10 cellular contexts compared by ENCODE assay signal in genomic region chr10:102621418-102622325, GRCh38. TPM values are rescaled to one million over a fixed set of nuclear protein-coding genes. Genes with fewer than 3 reads are reported as not detected.
A peak's percentile ranks its signal among the peaks of the same experiment; 100 is the strongest.
DNase-seq lines count a peak whose midpoint lies in the region; ATAC-seq and TF ChIP-seq lines count a peak whose summit lies in the region.
"Had no signal": no experiment of that assay in that cellular context is flagged by ENCODE, and none has a peak within 500 bp of the region (broad histone marks: within the 10 kb centered on the region; RNA-seq: fewer than 3 reads in every experiment).

No MANE protein-coding gene starts in this region.

- no peaks in the 10 kb centered on the region for H3K27me3 ChIP-seq in PC-3 (ENCODE audit: low read length)
- H3K27me3 ChIP-seq in fibroblast of lung (ENCODE audit: control insufficient read depth, insufficient read depth, low read length) = no peaks in the 10 kb centered on the region

- no peak overlapping the region for H3K4me2 ChIP-seq in PC-3 (ENCODE audit: low read length)
- no peak overlapping the region for H3K4me2 ChIP-seq in fibroblast of lung (ENCODE audit: extremely low read depth, insufficient read depth, low read length)

- H3K9me2 ChIP-seq in PC-3 (replicated peaks; ENCODE audit: low read length) = no peaks in the 10 kb centered on the region

- H4K20me1 ChIP-seq in PC-3 (ENCODE audit: low read length) (no peaks in the 10 kb centered on the region), fibroblast of lung (ENCODE audit: control insufficient read depth, extremely low read depth, insufficient read depth, low read length) (no peaks in the 10 kb centered on the region)

- peak overlapping the region; percentile 40 for H3K27ac ChIP-seq in 22Rv1
- H3K27ac ChIP-seq in PC-3 (ENCODE audit: low read length) = no peak overlapping the region; the same call in 1 of the 2 replicates
- H3K27ac ChIP-seq in fibroblast of lung (ENCODE audit: insufficient read depth, low read length) = peak overlapping the region; percentile 44

- no TSS peak for BruUV-seq in PC-3 (replicated peaks; lab: Mats Ljungman, UMichigan)

- no peak overlapping the region for H3K4me3 ChIP-seq in PC-3 (ENCODE audit: low read length)
- no peak overlapping the region for H3K4me3 ChIP-seq in fibroblast of lung (replicated peaks in 1 of 4; ENCODE audit: control extremely low read depth in 1 of 4, insufficient read depth in 1 of 4, low read depth in 3 of 4, low read length in 4 of 4)

- H3K79me2 ChIP-seq in PC-3 (ENCODE audit: low read length) = no peaks in the 10 kb centered on the region
- no peaks in the 10 kb centered on the region for H3K79me2 ChIP-seq in fibroblast of lung (ENCODE audit: control insufficient read depth, insufficient read depth, low read length)

- no peak overlapping the region for H3K9ac ChIP-seq in PC-3 (ENCODE audit: low read length)
- no peak overlapping the region for H3K9ac ChIP-seq in fibroblast of lung (ENCODE audit: insufficient read depth, low read length)

- ATAC-seq in PC-3 (peak; percentile 72), GM18909 (IDR thresholded peaks at IDR 0.05; ENCODE audit: poor library complexity, unreplicated experiment) (no peak)
- ATAC-seq: SK-N-SH treated with all-trans-retinoic acid at 6 μM for 48 hours had no signal

- H3K4me1 ChIP-seq in PC-3 (ENCODE audit: insufficient read depth, low read length) = peaks cover 13% of the 10 kb centered on the region
- peaks cover 24% of the 10 kb centered on the region for H3K4me1 ChIP-seq in fibroblast of lung (ENCODE audit: control insufficient read depth, extremely low read depth, insufficient read depth, low read length)

- CTCF ChIA-PET in PC-3 (lab: Charles Lee) = no interaction called here

- POLR2A ChIA-PET in PC-3 (lab: Charles Lee; ENCODE audit: unreplicated experiment) = no interaction called here

- no peaks in the 10 kb centered on the region for H3K9me3 ChIP-seq in PC-3 (ENCODE audit: low read length)
- no peaks in the 10 kb centered on the region for H3K9me3 ChIP-seq in fibroblast of lung (ENCODE audit: control insufficient read depth, insufficient read depth, low read depth, low read length)

- H3K36me3 ChIP-seq in PC-3 (ENCODE audit: low read depth, low read length) (no peaks in the 10 kb centered on the region), fibroblast of lung (ENCODE audit: control insufficient read depth, insufficient read depth, low read length) (peaks cover 4% of the 10 kb centered on the region)

- intact Hi-C loops in PC-3 (cut with micrococcal nuclease) = no loop called here

- TF ChIP-seq CTCF in 22Rv1 (IDR thresholded peaks at IDR 0.05) (no peak), PC-3 (conservative IDR thresholded peaks at IDR 0.05; ENCODE audit: low read depth, low read length) (no peak), fibroblast of lung (conservative IDR thresholded peaks at IDR 0.05 in 1 of 2, IDR thresholded peaks at IDR 0.05 in 1 of 2; ENCODE audit: low read depth in 1 of 2, low read length in 2 of 2) (no peak)

- no peak overlapping the region for H2AFZ ChIP-seq in PC-3 (ENCODE audit: low read length)
- no peak overlapping the region for H2AFZ ChIP-seq in fibroblast of lung (ENCODE audit: low read length)

- DNase-seq in PC-3 = peak; percentile 43
- DNase-seq in fibroblast of lung (ENCODE audit: low read depth in 2 of 2) = peak; percentile 38 to 72
- peak; percentile 78 for DNase-seq in pons (ENCODE audit: low spot score)
- no peak for DNase-seq in NCI-H526 (lab: John Stamatoyannopoulos, UW)
- DNase-seq in NCI-H446 treated with DMSO at 0.1 percent for 48 hours (lab: John Stamatoyannopoulos, UW) = no peak
- no peak for DNase-seq in DMS79 (lab: John Stamatoyannopoulos, UW)
- DNase-seq: stimulated activated CD4-positive, alpha-beta T cell treated with anti-CD3 and anti-CD28 coated beads, Interleukin-4, amount 100 ng/mL, for 1 hour had no signal

- no peaks in the 10 kb centered on the region for H3F3A ChIP-seq in PC-3 (ENCODE audit: low read length, unreplicated experiment)

RNA-seq across cellular contexts. Expression of gene TRIM8, which starts 22.6 kb away (rescaled TPM):
- total RNA-seq in PC-3 (2014; rRNA removed) (61.4 and 103 TPM in 2 replicates), fibroblast of lung (80.9 and 143 TPM in 2 replicates)
- polyA plus RNA-seq in fibroblast of lung = 93.2 and 152 TPM in 2 replicates
- polyA plus RNA-seq in fibroblast of lung (2012) = 166 and 220 TPM in 2 replicates
- polyA minus RNA-seq in fibroblast of lung (ENCODE audit: low replicate concordance) = 118 and 164 TPM in 2 replicates

Comparison
In these comparisons a context has a peak if more than half of its experiments do, and no peak if none do; other contexts are left out.
1. DNase-seq: peak in PC-3 (single experiment), fibroblast of lung (2 of 2) and pons (single experiment); none in NCI-H526 (0 of 2), NCI-H446 treated with DMSO at 0.1 percent for 48 hours (single experiment) and DMS79 (single experiment).